ENCODE assay signal across 31 cellular contexts in genomic region chr2:151486100-151486499, GRCh38.
"Had no signal": no experiment of that assay in that cellular context is flagged by ENCODE, and none has a peak within 500 bp of the region (broad histone marks: within the 10 kb centered on the region; RNA-seq: fewer than 3 reads in every experiment).

No MANE protein-coding gene starts in this region.

- DNase-seq: activated CD8-positive, alpha-beta memory T cell treated with anti-CD3 and anti-CD28 coated beads for 24 hours; activated CD8-positive, alpha-beta memory T cell treated with anti-CD3 and anti-CD28 coated beads, Interleukin-2, amount 50 U/mL, for 4 hours; activated naive CD4-positive, alpha-beta T cell; activated naive CD8-positive, alpha-beta T cell treated with anti-CD3 and anti-CD28 coated beads, Interleukin-2, amount 10 ng/mL, durations not matched to agents 7 days and 5 days; activated T-cell treated with anti-CD3 and anti-CD28 coated beads, Interleukin-2, amount 50 U/mL, for 48 hours; amygdala; caudate nucleus; endodermal cell; foreskin fibroblast; head of caudate nucleus; hippocampal formation; immature natural killer cell; kidney; left colon; midbrain; natural killer cell; stimulated activated CD4-positive, alpha-beta T cell treated with anti-CD3 and anti-CD28 coated beads, Interleukin-15, amount 100 ng/mL, for 24 hours; stimulated activated CD4-positive, alpha-beta T cell treated with anti-CD3 and anti-CD28 coated beads, Interleukin-2, amount 100 ng/mL, for 24 hours; stimulated activated naive CD4-positive, alpha-beta T cell; T-helper 9 cell; trophoblast cell had no signal

- H3K9ac ChIP-seq: neural progenitor cell had no signal

- ATAC-seq: activated CD4-positive, CD25-positive, alpha-beta regulatory T cell treated with anti-CD3 and anti-CD28 coated beads, Interleukin-2, amount 50 U/mL, for 24 hours; esophagus mucosa; left colon; natural killer cell had no signal

- H3K9me3 ChIP-seq: right atrium auricular region, thoracic aorta had no signal

- H3K36me3 ChIP-seq: neural progenitor cell had no signal

- H2AFZ ChIP-seq: neural progenitor cell had no signal

- H3K27ac Mint-ChIP-seq: activated naive CD8-positive, alpha-beta T cell treated with anti-CD3 and anti-CD28 coated beads, Interleukin-2, amount 10 ng/mL, durations not matched to agents 7 days and 5 days; endodermal cell; immature natural killer cell; memory B cell; natural killer cell; neural progenitor cell; T-helper 1 cell treated with Interleukin-12 subunit alpha and Interleukin-12 subunit beta and Interleukin-4 antibody, amounts not matched to agents 30 μg/mL and 1 μg/mL, for 36 hours had no signal

- H3K27ac ChIP-seq: neural progenitor cell, right atrium auricular region, thoracic aorta, VCaP had no signal

- H3K4me3 ChIP-seq: neural progenitor cell, right atrium auricular region, thoracic aorta had no signal

- FAIRE-seq: kidney, TTC549, urothelium cell line had no signal

- H3K4me3 Mint-ChIP-seq: activated naive CD8-positive, alpha-beta T cell treated with anti-CD3 and anti-CD28 coated beads, Interleukin-2, amount 10 ng/mL, durations not matched to agents 7 days and 5 days; endodermal cell; immature natural killer cell; memory B cell; natural killer cell; neural progenitor cell; T-helper 1 cell treated with Interleukin-12 subunit alpha and Interleukin-12 subunit beta and Interleukin-4 antibody, amounts not matched to agents 30 μg/mL and 1 μg/mL, for 36 hours had no signal

- H3K36me3 Mint-ChIP-seq: natural killer cell had no signal

- H3K4me1 Mint-ChIP-seq: immature natural killer cell, neural progenitor cell had no signal

- H3K27me3 ChIP-seq: neural progenitor cell, right atrium auricular region had no signal

- H3K9me3 Mint-ChIP-seq: activated naive CD8-positive, alpha-beta T cell treated with anti-CD3 and anti-CD28 coated beads, Interleukin-2, amount 10 ng/mL, durations not matched to agents 7 days and 5 days; endodermal cell; immature natural killer cell; natural killer cell; neural progenitor cell; T-helper 1 cell treated with Interleukin-12 subunit alpha and Interleukin-12 subunit beta and Interleukin-4 antibody, amounts not matched to agents 30 μg/mL and 1 μg/mL, for 36 hours had no signal

- H3K4me1 ChIP-seq: neural progenitor cell, right atrium auricular region had no signal

- H3K4me2 ChIP-seq: neural progenitor cell had no signal

- H3K27me3 Mint-ChIP-seq: activated naive CD8-positive, alpha-beta T cell treated with anti-CD3 and anti-CD28 coated beads, Interleukin-2, amount 10 ng/mL, durations not matched to agents 7 days and 5 days; memory B cell had no signal
